Comparison of ENCODE assay signal across 1 cellular context in the genomic region with DNA sequence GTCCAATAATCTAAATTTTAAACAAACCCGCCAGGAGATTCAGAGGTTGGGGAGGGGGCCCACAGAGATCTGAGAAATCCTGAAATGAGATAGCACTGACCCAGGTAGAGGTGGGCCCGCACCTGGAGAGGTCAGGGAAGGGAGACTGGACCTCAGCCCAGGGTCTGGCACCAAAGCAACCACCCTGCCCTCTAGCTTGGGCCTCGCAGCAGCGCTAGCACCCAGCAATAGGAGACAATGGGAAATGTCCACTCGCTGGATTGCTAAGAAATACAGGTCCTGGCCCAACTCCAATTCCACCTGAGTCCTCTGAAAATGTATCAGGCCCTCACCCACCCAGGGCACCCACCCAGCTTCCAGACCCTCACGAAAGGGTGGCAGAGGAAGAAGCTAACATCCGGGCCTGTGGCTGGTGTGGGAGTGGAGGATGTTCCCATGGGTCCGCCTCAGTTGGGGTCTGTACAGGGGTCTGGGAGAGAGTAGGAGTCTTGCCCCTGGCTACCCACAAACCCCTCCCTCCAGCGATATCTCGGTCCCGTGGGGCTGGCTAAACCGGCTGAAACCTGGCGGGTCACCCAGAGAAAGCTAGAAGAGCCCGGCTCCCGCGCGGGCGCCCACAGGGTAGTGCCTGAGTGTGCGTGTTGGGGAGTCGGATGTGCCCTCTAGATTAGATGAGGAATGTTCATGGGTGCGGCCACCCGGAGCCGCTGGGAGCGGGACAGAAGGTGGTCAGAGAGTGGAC.
TF ChIP-seq lines count a peak whose summit lies in the region.

No MANE protein-coding gene starts in this region.

TF ChIP-seq in HepG2, 621 proteins besides CTCF, POLR2A, EP300 and RAD21 (continued from another document and continues in another):
- TF ChIP-seq, protein P1, sequence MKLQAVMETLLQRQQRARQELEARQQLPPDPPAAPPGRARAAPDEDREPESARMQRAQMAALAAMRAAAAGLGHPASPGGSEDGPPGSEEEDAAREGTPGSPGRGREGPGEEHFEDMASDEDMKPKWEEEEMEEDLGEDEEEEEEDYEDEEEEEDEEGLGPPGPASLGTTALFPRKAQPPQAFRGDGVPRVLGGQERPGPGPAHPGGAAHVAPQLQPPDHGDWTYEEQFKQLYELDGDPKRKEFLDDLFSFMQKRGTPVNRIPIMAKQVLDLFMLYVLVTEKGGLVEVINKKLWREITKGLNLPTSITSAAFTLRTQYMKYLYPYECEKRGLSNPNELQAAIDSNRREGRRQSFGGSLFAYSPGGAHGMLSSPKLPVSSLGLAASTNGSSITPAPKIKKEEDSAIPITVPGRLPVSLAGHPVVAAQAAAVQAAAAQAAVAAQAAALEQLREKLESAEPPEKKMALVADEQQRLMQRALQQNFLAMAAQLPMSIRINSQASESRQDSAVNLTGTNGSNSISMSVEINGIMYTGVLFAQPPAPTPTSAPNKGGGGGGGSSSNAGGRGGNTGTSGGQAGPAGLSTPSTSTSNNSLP (IDR thresholded peaks at IDR 0.05; ENCODE audit: low read depth, low read length): no peak
- TF ChIP-seq, protein P2, sequence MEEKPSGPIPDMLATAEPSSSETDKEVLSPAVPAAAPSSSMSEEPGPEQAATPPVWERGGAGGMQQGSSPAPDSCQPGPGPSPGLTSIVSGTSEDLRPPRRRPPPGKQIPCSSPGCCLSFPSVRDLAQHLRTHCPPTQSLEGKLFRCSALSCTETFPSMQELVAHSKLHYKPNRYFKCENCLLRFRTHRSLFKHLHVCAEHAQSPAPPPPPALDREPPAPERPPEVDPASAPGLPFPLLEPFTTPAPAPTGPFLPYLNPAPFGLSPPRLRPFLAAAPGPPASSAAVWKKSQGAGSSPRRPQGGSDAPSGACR (CRISPR knock-in tag; IDR thresholded peaks at IDR 0.05): no peak
- TF ChIP-seq ZNF749 (CRISPR knock-in tag; IDR thresholded peaks at IDR 0.05; ENCODE audit: borderline replicate concordance): no peak
- TF ChIP-seq NONO (IDR thresholded peaks at IDR 0.05): no peak
- TF ChIP-seq NONO (CRISPR knock-in tag; conservative IDR thresholded peaks at IDR 0.05): no peak
- no peak for TF ChIP-seq JUN (CRISPR knock-in tag; IDR thresholded peaks at IDR 0.05)
- TF ChIP-seq, protein P3, sequence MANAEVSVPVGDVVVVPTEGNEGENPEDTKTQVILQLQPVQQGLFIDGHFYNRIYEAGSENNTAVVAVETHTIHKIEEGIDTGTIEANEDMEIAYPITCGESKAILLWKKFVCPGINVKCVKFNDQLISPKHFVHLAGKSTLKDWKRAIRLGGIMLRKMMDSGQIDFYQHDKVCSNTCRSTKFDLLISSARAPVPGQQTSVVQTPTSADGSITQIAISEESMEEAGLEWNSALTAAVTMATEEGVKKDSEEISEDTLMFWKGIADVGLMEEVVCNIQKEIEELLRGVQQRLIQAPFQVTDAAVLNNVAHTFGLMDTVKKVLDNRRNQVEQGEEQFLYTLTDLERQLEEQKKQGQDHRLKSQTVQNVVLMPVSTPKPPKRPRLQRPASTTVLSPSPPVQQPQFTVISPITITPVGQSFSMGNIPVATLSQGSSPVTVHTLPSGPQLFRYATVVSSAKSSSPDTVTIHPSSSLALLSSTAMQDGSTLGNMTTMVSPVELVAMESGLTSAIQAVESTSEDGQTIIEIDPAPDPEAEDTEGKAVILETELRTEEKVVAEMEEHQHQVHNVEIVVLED (CRISPR knock-in tag; IDR thresholded peaks at IDR 0.05; ENCODE audit: borderline replicate concordance): no peak
- no peak for TF ChIP-seq GLI4 (CRISPR knock-in tag; IDR thresholded peaks at IDR 0.05; ENCODE audit: borderline replicate concordance)
- no peak for TF ChIP-seq CBFB (CRISPR knock-in tag; IDR thresholded peaks at IDR 0.05)
- no peak for TF ChIP-seq ARNTL (CRISPR knock-in tag; IDR thresholded peaks at IDR 0.05)
- TF ChIP-seq TOPORS (CRISPR knock-in tag; IDR thresholded peaks at IDR 0.05): no peak
- no peak; the same call in 1 of the 2 replicates for TF ChIP-seq CCDC6 (CRISPR knock-in tag; IDR thresholded peaks at IDR 0.05)
- no peak for TF ChIP-seq ZNF546 (CRISPR knock-in tag; conservative IDR thresholded peaks at IDR 0.05)
- TF ChIP-seq ZNF569 (CRISPR knock-in tag; IDR thresholded peaks at IDR 0.05; ENCODE audit: borderline replicate concordance): no peak
- TF ChIP-seq ZBTB1 (CRISPR knock-in tag; IDR thresholded peaks at IDR 0.05; ENCODE audit: borderline replicate concordance): no peak
- TF ChIP-seq, protein P4, sequence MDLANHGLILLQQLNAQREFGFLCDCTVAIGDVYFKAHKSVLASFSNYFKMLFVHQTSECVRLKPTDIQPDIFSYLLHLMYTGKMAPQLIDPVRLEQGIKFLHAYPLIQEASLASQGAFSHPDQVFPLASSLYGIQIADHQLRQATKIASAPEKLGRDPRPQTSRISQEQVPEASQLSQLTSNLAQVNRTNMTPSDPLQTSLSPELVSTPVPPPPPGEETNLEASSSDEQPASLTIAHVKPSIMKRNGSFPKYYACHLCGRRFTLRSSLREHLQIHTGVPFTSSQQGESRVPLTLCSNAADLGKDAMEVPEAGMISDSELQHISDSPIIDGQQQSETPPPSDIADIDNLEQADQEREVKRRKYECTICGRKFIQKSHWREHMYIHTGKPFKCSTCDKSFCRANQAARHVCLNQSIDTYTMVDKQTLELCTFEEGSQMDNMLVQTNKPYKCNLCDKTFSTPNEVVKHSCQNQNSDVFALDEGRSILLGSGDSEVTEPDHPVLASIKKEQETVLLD (CRISPR knock-in tag; IDR thresholded peaks at IDR 0.05; ENCODE audit: low read depth): no peak
- TF ChIP-seq ZNF224 (CRISPR knock-in tag; IDR thresholded peaks at IDR 0.05): no peak
- TF ChIP-seq TOE1 (CRISPR knock-in tag; IDR thresholded peaks at IDR 0.05): no peak
- no peak for TF ChIP-seq ONECUT2 (CRISPR knock-in tag; IDR thresholded peaks at IDR 0.05)
- TF ChIP-seq, protein P5, sequence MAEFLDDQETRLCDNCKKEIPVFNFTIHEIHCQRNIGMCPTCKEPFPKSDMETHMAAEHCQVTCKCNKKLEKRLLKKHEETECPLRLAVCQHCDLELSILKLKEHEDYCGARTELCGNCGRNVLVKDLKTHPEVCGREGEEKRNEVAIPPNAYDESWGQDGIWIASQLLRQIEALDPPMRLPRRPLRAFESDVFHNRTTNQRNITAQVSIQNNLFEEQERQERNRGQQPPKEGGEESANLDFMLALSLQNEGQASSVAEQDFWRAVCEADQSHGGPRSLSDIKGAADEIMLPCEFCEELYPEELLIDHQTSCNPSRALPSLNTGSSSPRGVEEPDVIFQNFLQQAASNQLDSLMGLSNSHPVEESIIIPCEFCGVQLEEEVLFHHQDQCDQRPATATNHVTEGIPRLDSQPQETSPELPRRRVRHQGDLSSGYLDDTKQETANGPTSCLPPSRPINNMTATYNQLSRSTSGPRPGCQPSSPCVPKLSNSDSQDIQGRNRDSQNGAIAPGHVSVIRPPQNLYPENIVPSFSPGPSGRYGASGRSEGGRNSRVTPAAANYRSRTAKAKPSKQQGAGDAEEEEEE (CRISPR knock-in tag; IDR thresholded peaks at IDR 0.05; ENCODE audit: borderline replicate concordance): 0 out of 2 replicates have a peak, but pooled peaks have one; percentile 74
- TF ChIP-seq, protein P6, sequence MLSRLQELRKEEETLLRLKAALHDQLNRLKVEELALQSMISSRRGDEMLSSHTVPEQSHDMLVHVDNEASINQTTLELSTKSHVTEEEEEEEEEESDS (CRISPR knock-in tag; IDR thresholded peaks at IDR 0.05; ENCODE audit: borderline replicate concordance): no peak
- TF ChIP-seq ZNF772 (CRISPR knock-in tag; IDR thresholded peaks at IDR 0.05): no peak
- TF ChIP-seq, protein P7, sequence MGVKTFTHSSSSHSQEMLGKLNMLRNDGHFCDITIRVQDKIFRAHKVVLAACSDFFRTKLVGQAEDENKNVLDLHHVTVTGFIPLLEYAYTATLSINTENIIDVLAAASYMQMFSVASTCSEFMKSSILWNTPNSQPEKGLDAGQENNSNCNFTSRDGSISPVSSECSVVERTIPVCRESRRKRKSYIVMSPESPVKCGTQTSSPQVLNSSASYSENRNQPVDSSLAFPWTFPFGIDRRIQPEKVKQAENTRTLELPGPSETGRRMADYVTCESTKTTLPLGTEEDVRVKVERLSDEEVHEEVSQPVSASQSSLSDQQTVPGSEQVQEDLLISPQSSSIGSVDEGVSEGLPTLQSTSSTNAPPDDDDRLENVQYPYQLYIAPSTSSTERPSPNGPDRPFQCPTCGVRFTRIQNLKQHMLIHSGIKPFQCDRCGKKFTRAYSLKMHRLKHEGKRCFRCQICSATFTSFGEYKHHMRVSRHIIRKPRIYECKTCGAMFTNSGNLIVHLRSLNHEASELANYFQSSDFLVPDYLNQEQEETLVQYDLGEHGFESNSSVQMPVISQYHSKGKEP (CRISPR knock-in tag; IDR thresholded peaks at IDR 0.05): no peak
- TF ChIP-seq, protein P8, sequence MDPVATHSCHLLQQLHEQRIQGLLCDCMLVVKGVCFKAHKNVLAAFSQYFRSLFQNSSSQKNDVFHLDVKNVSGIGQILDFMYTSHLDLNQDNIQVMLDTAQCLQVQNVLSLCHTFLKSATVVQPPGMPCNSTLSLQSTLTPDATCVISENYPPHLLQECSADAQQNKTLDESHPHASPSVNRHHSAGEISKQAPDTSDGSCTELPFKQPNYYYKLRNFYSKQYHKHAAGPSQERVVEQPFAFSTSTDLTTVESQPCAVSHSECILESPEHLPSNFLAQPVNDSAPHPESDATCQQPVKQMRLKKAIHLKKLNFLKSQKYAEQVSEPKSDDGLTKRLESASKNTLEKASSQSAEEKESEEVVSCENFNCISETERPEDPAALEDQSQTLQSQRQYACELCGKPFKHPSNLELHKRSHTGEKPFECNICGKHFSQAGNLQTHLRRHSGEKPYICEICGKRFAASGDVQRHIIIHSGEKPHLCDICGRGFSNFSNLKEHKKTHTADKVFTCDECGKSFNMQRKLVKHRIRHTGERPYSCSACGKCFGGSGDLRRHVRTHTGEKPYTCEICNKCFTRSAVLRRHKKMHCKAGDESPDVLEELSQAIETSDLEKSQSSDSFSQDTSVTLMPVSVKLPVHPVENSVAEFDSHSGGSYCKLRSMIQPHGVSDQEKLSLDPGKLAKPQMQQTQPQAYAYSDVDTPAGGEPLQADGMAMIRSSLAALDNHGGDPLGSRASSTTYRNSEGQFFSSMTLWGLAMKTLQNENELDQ (CRISPR knock-in tag; IDR thresholded peaks at IDR 0.05; ENCODE audit: borderline replicate concordance): no peak
- TF ChIP-seq, protein P9, sequence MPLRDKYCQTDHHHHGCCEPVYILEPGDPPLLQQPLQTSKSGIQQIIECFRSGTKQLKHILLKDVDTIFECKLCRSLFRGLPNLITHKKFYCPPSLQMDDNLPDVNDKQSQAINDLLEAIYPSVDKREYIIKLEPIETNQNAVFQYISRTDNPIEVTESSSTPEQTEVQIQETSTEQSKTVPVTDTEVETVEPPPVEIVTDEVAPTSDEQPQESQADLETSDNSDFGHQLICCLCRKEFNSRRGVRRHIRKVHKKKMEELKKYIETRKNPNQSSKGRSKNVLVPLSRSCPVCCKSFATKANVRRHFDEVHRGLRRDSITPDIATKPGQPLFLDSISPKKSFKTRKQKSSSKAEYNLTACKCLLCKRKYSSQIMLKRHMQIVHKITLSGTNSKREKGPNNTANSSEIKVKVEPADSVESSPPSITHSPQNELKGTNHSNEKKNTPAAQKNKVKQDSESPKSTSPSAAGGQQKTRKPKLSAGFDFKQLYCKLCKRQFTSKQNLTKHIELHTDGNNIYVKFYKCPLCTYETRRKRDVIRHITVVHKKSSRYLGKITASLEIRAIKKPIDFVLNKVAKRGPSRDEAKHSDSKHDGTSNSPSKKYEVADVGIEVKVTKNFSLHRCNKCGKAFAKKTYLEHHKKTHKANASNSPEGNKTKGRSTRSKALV (CRISPR knock-in tag; IDR thresholded peaks at IDR 0.05): 0 out of 2 replicates have a peak, but pooled peaks have one; percentile 38
- no peak for TF ChIP-seq ZNF839 (CRISPR knock-in tag; IDR thresholded peaks at IDR 0.05; ENCODE audit: borderline replicate concordance)
- TF ChIP-seq, protein P10, sequence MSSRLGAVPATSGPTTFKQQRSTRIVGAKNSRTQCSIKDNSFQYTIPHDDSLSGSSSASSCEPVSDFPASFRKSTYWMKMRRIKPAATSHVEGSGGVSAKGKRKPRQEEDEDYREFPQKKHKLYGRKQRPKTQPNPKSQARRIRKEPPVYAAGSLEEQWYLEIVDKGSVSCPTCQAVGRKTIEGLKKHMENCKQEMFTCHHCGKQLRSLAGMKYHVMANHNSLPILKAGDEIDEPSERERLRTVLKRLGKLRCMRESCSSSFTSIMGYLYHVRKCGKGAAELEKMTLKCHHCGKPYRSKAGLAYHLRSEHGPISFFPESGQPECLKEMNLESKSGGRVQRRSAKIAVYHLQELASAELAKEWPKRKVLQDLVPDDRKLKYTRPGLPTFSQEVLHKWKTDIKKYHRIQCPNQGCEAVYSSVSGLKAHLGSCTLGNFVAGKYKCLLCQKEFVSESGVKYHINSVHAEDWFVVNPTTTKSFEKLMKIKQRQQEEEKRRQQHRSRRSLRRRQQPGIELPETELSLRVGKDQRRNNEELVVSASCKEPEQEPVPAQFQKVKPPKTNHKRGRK (CRISPR knock-in tag; IDR thresholded peaks at IDR 0.05): 0 out of 2 replicates have a peak, but pooled peaks have one; percentile 67
- TF ChIP-seq, protein P11, sequence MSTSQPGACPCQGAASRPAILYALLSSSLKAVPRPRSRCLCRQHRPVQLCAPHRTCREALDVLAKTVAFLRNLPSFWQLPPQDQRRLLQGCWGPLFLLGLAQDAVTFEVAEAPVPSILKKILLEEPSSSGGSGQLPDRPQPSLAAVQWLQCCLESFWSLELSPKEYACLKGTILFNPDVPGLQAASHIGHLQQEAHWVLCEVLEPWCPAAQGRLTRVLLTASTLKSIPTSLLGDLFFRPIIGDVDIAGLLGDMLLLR (CRISPR knock-in tag; IDR thresholded peaks at IDR 0.05): 0 out of 2 replicates have a peak, but pooled peaks have one; percentile 31
- no peak for TF ChIP-seq GTF2F1 (IDR thresholded peaks at IDR 0.05; ENCODE audit: low read length)
- no peak; the same call in 1 of the 2 replicates for TF ChIP-seq HNRNPL (IDR thresholded peaks at IDR 0.05; ENCODE audit: low read depth, low read length)
- TF ChIP-seq TBX2 (CRISPR knock-in tag; IDR thresholded peaks at IDR 0.05; ENCODE audit: borderline replicate concordance): no peak; the same call in 1 of the 2 replicates
- no peak for TF ChIP-seq ZSCAN22 (CRISPR knock-in tag; IDR thresholded peaks at IDR 0.05)
- TF ChIP-seq ZNF557 (CRISPR knock-in tag; IDR thresholded peaks at IDR 0.05): no peak
- TF ChIP-seq SNAPC2 (CRISPR knock-in tag; IDR thresholded peaks at IDR 0.05): peak; percentile 61; the same call in 1 of the 2 replicates
- no peak for TF ChIP-seq ZNF326 (CRISPR knock-in tag; IDR thresholded peaks at IDR 0.05; ENCODE audit: borderline replicate concordance)
- TF ChIP-seq ZNF337 (CRISPR knock-in tag; IDR thresholded peaks at IDR 0.05; ENCODE audit: borderline replicate concordance, low read depth): no peak
- no peak for TF ChIP-seq ZNF562 (CRISPR knock-in tag; IDR thresholded peaks at IDR 0.05; ENCODE audit: borderline replicate concordance)
- TF ChIP-seq, protein P12, sequence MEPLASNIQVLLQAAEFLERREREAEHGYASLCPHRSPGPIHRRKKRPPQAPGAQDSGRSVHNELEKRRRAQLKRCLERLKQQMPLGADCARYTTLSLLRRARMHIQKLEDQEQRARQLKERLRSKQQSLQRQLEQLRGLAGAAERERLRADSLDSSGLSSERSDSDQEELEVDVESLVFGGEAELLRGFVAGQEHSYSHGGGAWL (CRISPR knock-in tag; IDR thresholded peaks at IDR 0.05): no peak
- TF ChIP-seq ARID2 (CRISPR knock-in tag; IDR thresholded peaks at IDR 0.05; ENCODE audit: borderline replicate concordance): peak; percentile 52; the same call in 1 of the 2 replicates
- peak; percentile 23; the same call in 1 of the 2 replicates for TF ChIP-seq MED1 (CRISPR knock-in tag; IDR thresholded peaks at IDR 0.05)
- TF ChIP-seq ZNF253 (CRISPR knock-in tag; IDR thresholded peaks at IDR 0.05; ENCODE audit: borderline replicate concordance): no peak
- TF ChIP-seq PTBP1 (IDR thresholded peaks at IDR 0.05; ENCODE audit: low read depth, low read length, poor library complexity, severe bottlenecking): no peak
- 0 out of 2 replicates have a peak, but pooled peaks have one; percentile 29 for TF ChIP-seq PHF21A (CRISPR knock-in tag; IDR thresholded peaks at IDR 0.05)
- TF ChIP-seq SAFB2 (CRISPR knock-in tag; IDR thresholded peaks at IDR 0.05; ENCODE audit: borderline replicate concordance, low read depth): no peak
- TF ChIP-seq RBM39 (IDR thresholded peaks at IDR 0.05; ENCODE audit: low read depth, low read length, poor library complexity, severe bottlenecking): no peak
